In genomic region chr17:59846391-59847165, GRCh38 we compare ENCODE assay signal across 8 cellular contexts. TPM values are rescaled to one million over a fixed set of nuclear protein-coding genes. Genes with fewer than 3 reads are reported as not detected.
DNase-seq lines count a peak whose midpoint lies in the region; ATAC-seq and TF ChIP-seq lines count a peak whose summit lies in the region.

No MANE protein-coding gene starts in this region.

- no peaks in the 10 kb centered on the region for H3K4me1 ChIP-seq in thymus (ENCODE audit: control insufficient read depth, insufficient read depth, low read length)

- H3K4me3 Mint-ChIP-seq in HFFc6 (peak overlapping the region; percentile 64), brain (peak overlapping the region in 2 of 5 experiments; percentile 28 to 49)

- peaks cover 5% of the 10 kb centered on the region for H3K36me3 ChIP-seq in thymus (ENCODE audit: control insufficient read depth, insufficient read depth)

- no peaks in the 10 kb centered on the region for H3K27me3 ChIP-seq in thymus (ENCODE audit: control insufficient read depth, insufficient read depth)

- H3K4me3 ChIP-seq in thymus (ENCODE audit: low read length), result no peak overlapping the region

- TF ChIP-seq CTCF in HFFc6 (IDR thresholded peaks at IDR 0.05) (no peak; the same call in 1 of the 2 replicates), brain (conservative IDR thresholded peaks at IDR 0.05) (no peak)

- H3K9me3 ChIP-seq in thymus (ENCODE audit: control insufficient read depth), result no peaks in the 10 kb centered on the region

- peak; percentile 60 for ATAC-seq in activated CD4-positive, CD25-positive, alpha-beta regulatory T cell treated with anti-CD3 and anti-CD28 coated beads, Interleukin-2, amount 50 U/mL, for 24 hours
- peak; percentile 25 for ATAC-seq in left lobe of liver

- H3K27me3 Mint-ChIP-seq in HFFc6 (ENCODE audit: insufficient read depth) (peaks cover 44% of the 10 kb centered on the region), brain (no peaks in the 10 kb centered on the region)

- H3K4me1 Mint-ChIP-seq in HFFc6 (ENCODE audit: low read depth), result peaks cover 60% of the 10 kb centered on the region
- peaks cover 44% of the 10 kb centered on the region for H3K4me1 Mint-ChIP-seq in brain

- WGBS in thymus, result 92% methylated on average over 7 of the region's 7 CpGs

- H3K36me3 Mint-ChIP-seq in HFFc6 (ENCODE audit: low read depth), result peaks cover 8% of the 10 kb centered on the region
- peaks cover 16% of the 10 kb centered on the region for H3K36me3 Mint-ChIP-seq in brain

- DNase-seq in activated CD4-positive, CD25-positive, alpha-beta regulatory T cell treated with anti-CD3 and anti-CD28 coated beads, Interleukin-2, amount 50 U/mL, for 72 hours, result no peak
- peak; percentile 57 for DNase-seq in HFFc6
- peak; percentile 88 to 93 for DNase-seq in NCI-H526 (lab: John Stamatoyannopoulos, UW)
- DNase-seq in left lobe of liver (ENCODE audit: low spot score), result peak; percentile 52
- no peak for DNase-seq in middle frontal gyrus (ENCODE audit: extremely low spot score, low spot score)

- H3K27ac Mint-ChIP-seq in HFFc6 (peak overlapping the region; percentile 99), brain (peak overlapping the region in 3 of 5 experiments; percentile 72 to 92 (median 87))

- peak overlapping the region; percentile 3 for H3K27ac ChIP-seq in thymus (ENCODE audit: low read depth)

- H3K9me3 Mint-ChIP-seq in HFFc6, result peaks cover 20% of the 10 kb centered on the region
- no peaks in the 10 kb centered on the region for H3K9me3 Mint-ChIP-seq in brain

RNA-seq across cellular contexts. Expression of gene TUBD1, which starts 46.2 kb away (rescaled TPM):
- 1 to 10 TPM; 2.9 to 4.0 (median 3.3) TPM for total RNA-seq in HFFc6 (2021; fragmentation: NEBNext Ultra II Directional; extraction: Animal tissue kit (Norgen Biotek cat#: 25700))
- polyA plus RNA-seq in brain (ENCODE audit: insufficient read depth, low read depth, low replicate concordance) (5.7 TPM), thymus (16.6 TPM)
- total RNA-seq in left lobe of liver, result 6.2 TPM

RNA-seq across cellular contexts. Expression of gene RPS6KB1, which starts 46.3 kb away (rescaled TPM):
- 10 to 100 TPM; 25.5 to 30.2 (median 27.9) TPM for total RNA-seq in HFFc6 (2021; fragmentation: NEBNext Ultra II Directional; extraction: Animal tissue kit (Norgen Biotek cat#: 25700))
- 3.3 TPM for polyA plus RNA-seq in brain (ENCODE audit: insufficient read depth, low read depth, low replicate concordance)
- total RNA-seq in left lobe of liver, result 16.4 TPM
- 18.8 TPM for polyA plus RNA-seq in thymus

Comparison
In these comparisons a context has a peak if more than half of its experiments do, and no peak if none do; other contexts are left out.
1. DNase-seq: peak in HFFc6 (single experiment), NCI-H526 (2 of 2) and left lobe of liver (single experiment); none in activated CD4-positive, CD25-positive, alpha-beta regulatory T cell treated with anti-CD3 and anti-CD28 coated beads, Interleukin-2, amount 50 U/mL, for 72 hours (single experiment) and middle frontal gyrus (single experiment).